ENCODE assay signal across 1 cellular context in the genomic region with DNA sequence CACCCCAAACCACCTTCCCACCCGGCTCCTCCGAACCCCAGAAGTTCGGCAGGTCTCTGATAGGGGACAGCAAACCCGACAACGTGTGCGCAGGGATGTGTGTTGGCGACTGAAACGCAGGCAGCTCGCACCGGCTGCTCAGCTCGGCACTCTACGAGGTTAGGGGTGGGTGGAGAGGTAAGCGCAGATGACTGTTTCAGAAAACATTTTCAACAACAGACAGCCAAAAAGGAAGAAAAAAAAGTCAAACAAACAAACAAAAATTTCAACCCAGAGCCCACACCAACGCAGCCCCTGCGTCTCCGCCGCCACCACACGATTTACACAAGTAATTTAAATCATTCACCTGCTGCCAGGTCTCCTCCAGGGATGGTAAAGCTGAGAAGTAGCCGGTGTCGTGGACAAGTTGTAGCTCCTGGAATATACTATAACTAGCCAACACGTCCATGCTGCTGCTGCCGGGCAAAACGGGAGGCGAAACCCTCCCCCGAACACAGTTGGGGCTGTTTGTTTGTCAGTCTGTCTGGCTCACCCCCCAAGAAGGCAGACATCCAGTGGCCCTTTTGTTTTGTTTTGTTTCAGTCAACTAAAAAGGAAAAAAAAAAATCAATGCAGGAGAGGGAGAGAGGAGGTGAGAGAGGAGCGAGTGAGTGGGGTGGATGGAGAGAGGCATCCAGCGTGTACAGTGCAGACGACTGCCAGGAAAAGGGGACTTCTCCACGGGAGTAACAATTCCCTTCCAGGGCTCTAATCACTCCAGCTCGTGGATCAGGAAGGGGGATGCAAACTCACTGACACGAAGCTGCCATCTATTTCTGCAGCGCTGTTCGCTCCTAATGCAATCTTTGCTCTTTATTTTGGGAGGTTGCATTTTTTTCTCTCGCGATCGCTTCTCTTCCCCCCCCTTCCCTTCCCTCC.
TF ChIP-seq lines count a peak whose summit lies in the region.

TSS of gene KLF7 (minus strand) at position 828 of the 918 bp plus-strand sequence. CDS start at position 448, 380 bp downstream.

TF ChIP-seq in GM12878, 131 proteins besides CTCF, POLR2A, EP300 and RAD21 (continued from another document):
- TF ChIP-seq, protein P1, sequence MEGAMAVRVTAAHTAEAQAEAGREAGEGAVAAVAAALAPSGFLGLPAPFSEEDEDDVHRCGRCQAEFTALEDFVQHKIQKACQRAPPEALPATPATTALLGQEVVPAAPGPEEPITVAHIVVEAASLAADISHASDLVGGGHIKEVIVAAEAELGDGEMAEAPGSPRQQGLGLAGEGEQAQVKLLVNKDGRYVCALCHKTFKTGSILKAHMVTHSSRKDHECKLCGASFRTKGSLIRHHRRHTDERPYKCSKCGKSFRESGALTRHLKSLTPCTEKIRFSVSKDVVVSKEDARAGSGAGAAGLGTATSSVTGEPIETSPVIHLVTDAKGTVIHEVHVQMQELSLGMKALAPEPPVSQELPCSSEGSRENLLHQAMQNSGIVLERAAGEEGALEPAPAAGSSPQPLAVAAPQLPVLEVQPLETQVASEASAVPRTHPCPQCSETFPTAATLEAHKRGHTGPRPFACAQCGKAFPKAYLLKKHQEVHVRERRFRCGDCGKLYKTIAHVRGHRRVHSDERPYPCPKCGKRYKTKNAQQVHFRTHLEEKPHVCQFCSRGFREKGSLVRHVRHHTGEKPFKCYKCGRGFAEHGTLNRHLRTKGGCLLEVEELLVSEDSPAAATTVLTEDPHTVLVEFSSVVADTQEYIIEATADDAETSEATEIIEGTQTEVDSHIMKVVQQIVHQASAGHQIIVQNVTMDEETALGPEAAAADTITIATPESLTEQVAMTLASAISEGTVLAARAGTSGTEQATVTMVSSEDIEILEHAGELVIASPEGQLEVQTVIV (IDR thresholded peaks at IDR 0.05; ENCODE audit: borderline replicate concordance, partially characterized antibody), result no peak
- TF ChIP-seq, protein P2, sequence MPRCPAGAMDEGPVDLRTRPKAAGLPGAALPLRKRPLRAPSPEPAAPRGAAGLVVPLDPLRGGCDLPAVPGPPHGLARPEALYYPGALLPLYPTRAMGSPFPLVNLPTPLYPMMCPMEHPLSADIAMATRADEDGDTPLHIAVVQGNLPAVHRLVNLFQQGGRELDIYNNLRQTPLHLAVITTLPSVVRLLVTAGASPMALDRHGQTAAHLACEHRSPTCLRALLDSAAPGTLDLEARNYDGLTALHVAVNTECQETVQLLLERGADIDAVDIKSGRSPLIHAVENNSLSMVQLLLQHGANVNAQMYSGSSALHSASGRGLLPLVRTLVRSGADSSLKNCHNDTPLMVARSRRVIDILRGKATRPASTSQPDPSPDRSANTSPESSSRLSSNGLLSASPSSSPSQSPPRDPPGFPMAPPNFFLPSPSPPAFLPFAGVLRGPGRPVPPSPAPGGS (IDR thresholded peaks at IDR 0.05; ENCODE audit: borderline replicate concordance, insufficient read depth, low read depth, low read length, poor library complexity, severe bottlenecking), result no peak
- TF ChIP-seq MYC (IDR thresholded peaks at IDR 0.05; ENCODE audit: insufficient read depth, insufficient read length, insufficient replicate concordance, low read length, severe bottlenecking) (no peak), ZNF274 (IDR thresholded peaks at IDR 0.05; ENCODE audit: insufficient read depth, insufficient read length) (no peak), SUZ12 (IDR thresholded peaks at IDR 0.05; ENCODE audit: unreplicated experiment) (no peak), CBX3 (IDR thresholded peaks at IDR 0.05; ENCODE audit: borderline replicate concordance, low read depth) (no peak), CREB1 (IDR thresholded peaks at IDR 0.05; ENCODE audit: low read depth) (0 out of 2 replicates have a peak, but pooled peaks have one; percentile 30), STAT3 (IDR thresholded peaks at IDR 0.05; ENCODE audit: low read depth, low read length) (0 out of 2 replicates have a peak, but pooled peaks have one; percentile 40), RFX5 (IDR thresholded peaks at IDR 0.05; ENCODE audit: low read depth, low read length) (no peak), ZBED1 (IDR thresholded peaks at IDR 0.05; ENCODE audit: borderline replicate concordance) (peak; percentile 34; the same call in 1 of the 2 replicates), STAT1 (conservative IDR thresholded peaks at IDR 0.05) (no peak), SRF (IDR thresholded peaks at IDR 0.05; ENCODE audit: low read depth in 2 of 2, low read length in 2 of 2) (no peak), FOXM1 (IDR thresholded peaks at IDR 0.05; ENCODE audit: low read depth, low read length) (0 out of 2 replicates have a peak, but pooled peaks have one; percentile 29), RELA (IDR thresholded peaks at IDR 0.05; ENCODE audit: borderline replicate concordance, partially characterized antibody) (peak; percentile 14), KLF5 (IDR thresholded peaks at IDR 0.05; ENCODE audit: partially characterized antibody) (no peak), SUPT20H (IDR thresholded peaks at IDR 0.05; ENCODE audit: borderline replicate concordance, control insufficient read depth, low read depth, low read length) (no peak), ATF2 (IDR thresholded peaks at IDR 0.05; ENCODE audit: low read length) (no peak), IRF4 (IDR thresholded peaks at IDR 0.05; ENCODE audit: low read depth, low read length) (no peak), YBX1 (IDR thresholded peaks at IDR 0.05) (no peak), NR2F1 (conservative IDR thresholded peaks at IDR 0.05) (no peak), PAX5 (IDR thresholded peaks at IDR 0.05; ENCODE audit: borderline replicate concordance, low read depth, low read length) (no peak), SMAD1 (IDR thresholded peaks at IDR 0.05; ENCODE audit: low read depth, partially characterized antibody) (no peak), BMI1 (IDR thresholded peaks at IDR 0.05; ENCODE audit: borderline replicate concordance) (no peak), CEBPB (IDR thresholded peaks at IDR 0.05; ENCODE audit: borderline replicate concordance in 1 of 2, low read depth in 2 of 2, low read length in 2 of 2) (no peak), PAX8 (IDR thresholded peaks at IDR 0.05) (no peak), SIX5 (IDR thresholded peaks at IDR 0.05; ENCODE audit: low read depth, low read length, severe bottlenecking) (no peak), ZNF687 (IDR thresholded peaks at IDR 0.05) (no peak), ZNF24 (IDR thresholded peaks at IDR 0.05) (no peak), SPI1 (IDR thresholded peaks at IDR 0.05; ENCODE audit: borderline replicate concordance, insufficient read depth, low read depth, low read length) (no peak), ATF7 (IDR thresholded peaks at IDR 0.05; ENCODE audit: low read depth) (no peak), ZNF217 (IDR thresholded peaks at IDR 0.05) (no peak)
- TF ChIP-seq, protein P3, sequence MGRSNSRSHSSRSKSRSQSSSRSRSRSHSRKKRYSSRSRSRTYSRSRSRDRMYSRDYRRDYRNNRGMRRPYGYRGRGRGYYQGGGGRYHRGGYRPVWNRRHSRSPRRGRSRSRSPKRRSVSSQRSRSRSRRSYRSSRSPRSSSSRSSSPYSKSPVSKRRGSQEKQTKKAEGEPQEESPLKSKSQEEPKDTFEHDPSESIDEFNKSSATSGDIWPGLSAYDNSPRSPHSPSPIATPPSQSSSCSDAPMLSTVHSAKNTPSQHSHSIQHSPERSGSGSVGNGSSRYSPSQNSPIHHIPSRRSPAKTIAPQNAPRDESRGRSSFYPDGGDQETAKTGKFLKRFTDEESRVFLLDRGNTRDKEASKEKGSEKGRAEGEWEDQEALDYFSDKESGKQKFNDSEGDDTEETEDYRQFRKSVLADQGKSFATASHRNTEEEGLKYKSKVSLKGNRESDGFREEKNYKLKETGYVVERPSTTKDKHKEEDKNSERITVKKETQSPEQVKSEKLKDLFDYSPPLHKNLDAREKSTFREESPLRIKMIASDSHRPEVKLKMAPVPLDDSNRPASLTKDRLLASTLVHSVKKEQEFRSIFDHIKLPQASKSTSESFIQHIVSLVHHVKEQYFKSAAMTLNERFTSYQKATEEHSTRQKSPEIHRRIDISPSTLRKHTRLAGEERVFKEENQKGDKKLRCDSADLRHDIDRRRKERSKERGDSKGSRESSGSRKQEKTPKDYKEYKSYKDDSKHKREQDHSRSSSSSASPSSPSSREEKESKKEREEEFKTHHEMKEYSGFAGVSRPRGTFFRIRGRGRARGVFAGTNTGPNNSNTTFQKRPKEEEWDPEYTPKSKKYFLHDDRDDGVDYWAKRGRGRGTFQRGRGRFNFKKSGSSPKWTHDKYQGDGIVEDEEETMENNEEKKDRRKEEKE (IDR thresholded peaks at IDR 0.05), result no peak
- TF ChIP-seq, protein P4, sequence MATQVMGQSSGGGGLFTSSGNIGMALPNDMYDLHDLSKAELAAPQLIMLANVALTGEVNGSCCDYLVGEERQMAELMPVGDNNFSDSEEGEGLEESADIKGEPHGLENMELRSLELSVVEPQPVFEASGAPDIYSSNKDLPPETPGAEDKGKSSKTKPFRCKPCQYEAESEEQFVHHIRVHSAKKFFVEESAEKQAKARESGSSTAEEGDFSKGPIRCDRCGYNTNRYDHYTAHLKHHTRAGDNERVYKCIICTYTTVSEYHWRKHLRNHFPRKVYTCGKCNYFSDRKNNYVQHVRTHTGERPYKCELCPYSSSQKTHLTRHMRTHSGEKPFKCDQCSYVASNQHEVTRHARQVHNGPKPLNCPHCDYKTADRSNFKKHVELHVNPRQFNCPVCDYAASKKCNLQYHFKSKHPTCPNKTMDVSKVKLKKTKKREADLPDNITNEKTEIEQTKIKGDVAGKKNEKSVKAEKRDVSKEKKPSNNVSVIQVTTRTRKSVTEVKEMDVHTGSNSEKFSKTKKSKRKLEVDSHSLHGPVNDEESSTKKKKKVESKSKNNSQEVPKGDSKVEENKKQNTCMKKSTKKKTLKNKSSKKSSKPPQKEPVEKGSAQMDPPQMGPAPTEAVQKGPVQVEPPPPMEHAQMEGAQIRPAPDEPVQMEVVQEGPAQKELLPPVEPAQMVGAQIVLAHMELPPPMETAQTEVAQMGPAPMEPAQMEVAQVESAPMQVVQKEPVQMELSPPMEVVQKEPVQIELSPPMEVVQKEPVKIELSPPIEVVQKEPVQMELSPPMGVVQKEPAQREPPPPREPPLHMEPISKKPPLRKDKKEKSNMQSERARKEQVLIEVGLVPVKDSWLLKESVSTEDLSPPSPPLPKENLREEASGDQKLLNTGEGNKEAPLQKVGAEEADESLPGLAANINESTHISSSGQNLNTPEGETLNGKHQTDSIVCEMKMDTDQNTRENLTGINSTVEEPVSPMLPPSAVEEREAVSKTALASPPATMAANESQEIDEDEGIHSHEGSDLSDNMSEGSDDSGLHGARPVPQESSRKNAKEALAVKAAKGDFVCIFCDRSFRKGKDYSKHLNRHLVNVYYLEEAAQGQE (IDR thresholded peaks at IDR 0.05; ENCODE audit: low read depth, low read length), result no peak
- TF ChIP-seq, protein P5, sequence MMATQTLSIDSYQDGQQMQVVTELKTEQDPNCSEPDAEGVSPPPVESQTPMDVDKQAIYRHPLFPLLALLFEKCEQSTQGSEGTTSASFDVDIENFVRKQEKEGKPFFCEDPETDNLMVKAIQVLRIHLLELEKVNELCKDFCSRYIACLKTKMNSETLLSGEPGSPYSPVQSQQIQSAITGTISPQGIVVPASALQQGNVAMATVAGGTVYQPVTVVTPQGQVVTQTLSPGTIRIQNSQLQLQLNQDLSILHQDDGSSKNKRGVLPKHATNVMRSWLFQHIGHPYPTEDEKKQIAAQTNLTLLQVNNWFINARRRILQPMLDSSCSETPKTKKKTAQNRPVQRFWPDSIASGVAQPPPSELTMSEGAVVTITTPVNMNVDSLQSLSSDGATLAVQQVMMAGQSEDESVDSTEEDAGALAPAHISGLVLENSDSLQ (IDR thresholded peaks at IDR 0.05), result no peak
- TF ChIP-seq, protein P6, sequence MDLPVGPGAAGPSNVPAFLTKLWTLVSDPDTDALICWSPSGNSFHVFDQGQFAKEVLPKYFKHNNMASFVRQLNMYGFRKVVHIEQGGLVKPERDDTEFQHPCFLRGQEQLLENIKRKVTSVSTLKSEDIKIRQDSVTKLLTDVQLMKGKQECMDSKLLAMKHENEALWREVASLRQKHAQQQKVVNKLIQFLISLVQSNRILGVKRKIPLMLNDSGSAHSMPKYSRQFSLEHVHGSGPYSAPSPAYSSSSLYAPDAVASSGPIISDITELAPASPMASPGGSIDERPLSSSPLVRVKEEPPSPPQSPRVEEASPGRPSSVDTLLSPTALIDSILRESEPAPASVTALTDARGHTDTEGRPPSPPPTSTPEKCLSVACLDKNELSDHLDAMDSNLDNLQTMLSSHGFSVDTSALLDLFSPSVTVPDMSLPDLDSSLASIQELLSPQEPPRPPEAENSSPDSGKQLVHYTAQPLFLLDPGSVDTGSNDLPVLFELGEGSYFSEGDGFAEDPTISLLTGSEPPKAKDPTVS (IDR thresholded peaks at IDR 0.05; ENCODE audit: low read depth, low read length), result no peak
